ENCODE assay signal across 9 cellular contexts in the genomic region with DNA sequence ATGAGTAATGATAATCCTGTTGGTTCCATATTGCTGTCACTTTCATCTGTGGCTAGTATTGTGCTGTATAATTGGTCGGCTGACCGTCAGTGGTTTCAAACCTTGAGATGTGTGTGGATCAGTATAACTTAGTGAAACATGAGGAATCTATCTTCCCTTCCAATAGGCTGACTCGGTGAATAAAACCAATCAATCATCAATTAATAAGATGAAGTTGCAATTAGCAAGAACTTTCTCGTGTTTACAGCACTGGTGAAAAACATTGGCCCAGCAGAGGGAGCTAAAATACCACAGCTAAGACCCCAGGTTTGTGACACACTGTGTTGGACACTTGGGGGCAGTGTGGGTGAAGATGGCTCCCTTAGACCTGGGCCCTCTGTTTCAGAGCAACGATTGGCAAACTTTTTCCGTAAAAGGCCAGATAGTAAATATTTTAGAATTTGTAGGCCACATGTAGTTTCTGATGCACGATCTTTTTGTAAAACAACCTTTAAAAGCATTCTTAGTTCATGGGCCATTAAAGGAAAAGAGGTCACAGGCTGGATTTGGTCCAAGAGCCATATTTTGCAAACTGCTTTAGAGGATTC. TPM values are rescaled to one million over a fixed set of nuclear protein-coding genes. Genes with fewer than 3 reads are reported as not detected.
DNase-seq lines count a peak whose midpoint lies in the region; ATAC-seq and TF ChIP-seq lines count a peak whose summit lies in the region.
"Had no signal": no experiment of that assay in that cellular context is flagged by ENCODE, and none has a peak within 500 bp of the region (broad histone marks: within the 10 kb centered on the region; RNA-seq: fewer than 3 reads in every experiment).

No MANE protein-coding gene starts in this region.

- H3K4me3 ChIP-seq in coronary artery (peak overlapping the region; percentile 9), lower leg skin (ENCODE audit: low read depth, poor library complexity, severe bottlenecking) (no peak overlapping the region)

- DNase-seq in CD14-positive monocyte (ENCODE audit: low spot score) (peak; percentile 64), NCI-H510A (lab: John Stamatoyannopoulos, UW) (peak; percentile 24), coronary artery (ENCODE audit: low spot score) (no peak), lower leg skin (ENCODE audit: low spot score in 2 of 2) (peak; percentile 84 to 93)
- DNase-seq in activated CD4-positive, alpha-beta T cell treated with anti-CD3 and anti-CD28 coated beads for 36 hours, result peak; percentile 89
- DNase-seq in stimulated activated CD8-positive, alpha-beta memory T cell treated with anti-CD3 and anti-CD28 coated beads, Interleukin-12 subunit alpha, Interleukin-12 subunit beta, amount 100 ng/mL, for 1 hour (ENCODE audit: low read depth), result peak; percentile 68

- peaks cover 5% of the 10 kb centered on the region for H3K4me1 Mint-ChIP-seq in CD14-positive monocyte
- H3K4me1 Mint-ChIP-seq in activated CD4-positive, alpha-beta T cell treated with anti-CD3 and anti-CD28 coated beads for 36 hours, result peaks cover 15% of the 10 kb centered on the region

- TF ChIP-seq CTCF in CD14-positive monocyte (IDR thresholded peaks at IDR 0.05), result peak; percentile 91
- peak; percentile 68 for TF ChIP-seq CTCF in coronary artery (IDR thresholded peaks at IDR 0.05)
- TF ChIP-seq CTCF in lower leg skin (IDR thresholded peaks at IDR 0.05), result peak in 1 of 3 donors; percentile 57

- peak overlapping the region in 1 of 2 donors; percentile 36 for H3K4me3 Mint-ChIP-seq in CD14-positive monocyte
- H3K4me3 Mint-ChIP-seq in activated CD4-positive, alpha-beta T cell treated with anti-CD3 and anti-CD28 coated beads for 36 hours, result no peak overlapping the region
- H3K4me3 Mint-ChIP-seq: activated naive CD8-positive, alpha-beta T cell had no signal

- WGBS in lower leg skin, 2 donors, result 3 to 4% methylated on average over 7 of the region's 7 CpGs

- no peak overlapping the region for H3K27ac ChIP-seq in coronary artery

- H3K27me3 Mint-ChIP-seq in CD14-positive monocyte (ENCODE audit: low read depth in 3 of 3), result peaks cover 1 to 6% (median 4%) of the 10 kb centered on the region in 3 donors
- H3K27me3 Mint-ChIP-seq in activated CD4-positive, alpha-beta T cell treated with anti-CD3 and anti-CD28 coated beads for 36 hours, result peaks cover 9% of the 10 kb centered on the region

- no peak for TF ChIP-seq POLR2A in lower leg skin (IDR thresholded peaks at IDR 0.05)

- POLR2A ChIA-PET in activated CD4-positive, alpha-beta T cell treated with anti-CD3 and anti-CD28 coated beads for 36 hours (lab: Charles Lee), result no interaction called here

- ATAC-seq in GM19324 (IDR thresholded peaks at IDR 0.05; ENCODE audit: low FRiP score, unreplicated experiment) (peak; percentile 85), HG03432 (IDR thresholded peaks at IDR 0.05; ENCODE audit: unreplicated experiment) (peak; percentile 99)
- ATAC-seq in activated CD4-positive, alpha-beta T cell treated with anti-CD3 and anti-CD28 coated beads for 36 hours, result peak; percentile 99

- H3K36me3 Mint-ChIP-seq in CD14-positive monocyte, result no peaks in the 10 kb centered on the region
- no peaks in the 10 kb centered on the region for H3K36me3 Mint-ChIP-seq in activated CD4-positive, alpha-beta T cell treated with anti-CD3 and anti-CD28 coated beads for 36 hours (ENCODE audit: low read depth)
- H3K36me3 Mint-ChIP-seq: activated naive CD8-positive, alpha-beta T cell had no signal

- no peak overlapping the region for H3K27ac Mint-ChIP-seq in CD14-positive monocyte
- H3K27ac Mint-ChIP-seq in activated CD4-positive, alpha-beta T cell treated with anti-CD3 and anti-CD28 coated beads for 36 hours, result no peak overlapping the region
- H3K27ac Mint-ChIP-seq: activated naive CD8-positive, alpha-beta T cell had no signal

- H3K9me3 Mint-ChIP-seq in CD14-positive monocyte, result peaks cover 0 to 1% (median 0%) of the 10 kb centered on the region in 7 donors
- peaks cover 2% of the 10 kb centered on the region for H3K9me3 Mint-ChIP-seq in activated CD4-positive, alpha-beta T cell treated with anti-CD3 and anti-CD28 coated beads for 36 hours (ENCODE audit: low read depth)

- intact Hi-C loops in CD14-positive monocyte (cut with micrococcal nuclease) (loop anchor here (5.0 to 10.0 kb wide), 2 partner anchors 363 to 366 kb away; no protein-coding TSS in a partner anchor), lower leg skin (cut with DNase I; ENCODE audit: low total_unique reads) (no loop called here)
- intact Hi-C loops in activated CD4-positive, alpha-beta T cell treated with anti-CD3 and anti-CD28 coated beads for 36 hours (cut with DNase I, micrococcal nuclease), result loop anchor here (1.0 to 5.0 kb wide), 7 partner anchors 54 to 429 kb away; a partner anchor contains a TSS

- CTCF ChIA-PET in activated CD4-positive, alpha-beta T cell treated with anti-CD3 and anti-CD28 coated beads for 36 hours (lab: Charles Lee), result interaction anchor here (0.6 to 5.0 kb wide), 26 partner anchors 9 to 393 kb away, joined by 3 to 81 read pairs (median 4); no protein-coding TSS in a partner anchor

RNA-seq across cellular contexts. Expression of a gene that starts 47.8 kb away (rescaled TPM):
- not detected for polyA plus RNA-seq in CD14-positive monocyte
- not detected for total RNA-seq in activated CD4-positive, alpha-beta T cell treated with anti-CD3 and anti-CD28 coated beads for 36 hours
- 1 to 10 TPM in 1 of 4 donors, under 1 TPM in 1, not detected in 2; 0.36 to 5.5 TPM for total RNA-seq in lower leg skin
